Comparison of ENCODE assay signal across 33 cellular contexts in the genomic region with DNA sequence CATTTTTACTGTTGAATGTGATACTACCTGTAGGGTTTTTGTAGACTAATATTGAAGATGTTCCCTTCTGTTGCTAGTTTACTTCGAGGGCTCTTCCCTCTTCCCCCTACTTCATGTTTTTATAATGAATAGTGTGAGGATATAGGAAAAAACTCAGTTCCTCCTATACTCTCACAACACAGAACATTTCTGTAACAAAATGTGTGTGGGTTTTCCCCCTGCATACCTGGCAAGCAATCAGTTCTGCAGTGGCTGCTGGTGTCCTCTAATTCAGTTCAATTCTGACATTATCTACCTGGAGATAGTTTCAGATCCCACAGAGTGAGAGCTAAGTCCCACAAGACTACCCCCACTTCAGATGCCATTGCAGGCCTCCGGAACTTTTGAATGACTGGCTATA.
"Had no signal": no experiment of that assay in that cellular context is flagged by ENCODE, and none has a peak within 500 bp of the region (broad histone marks: within the 10 kb centered on the region; RNA-seq: fewer than 3 reads in every experiment).

No MANE protein-coding gene starts in this region.

- H3K4me3 ChIP-seq: ascending aorta, breast epithelium, esophagus muscularis mucosa, gastrocnemius medialis, heart left ventricle had no signal

- DNase-seq: activated CD4-positive, alpha-beta memory T cell treated with anti-CD3 and anti-CD28 coated beads for 36 hours; activated CD4-positive, alpha-beta T cell treated with anti-CD3 and anti-CD28 coated beads for 36 hours; activated CD4-positive, alpha-beta T cell treated with anti-CD3 and anti-CD28 coated beads, Interleukin-2, amount 10 ng/mL, durations not matched to agents 24 days and 14 days; activated CD4-positive, CD25-positive, alpha-beta regulatory T cell; activated CD4-positive, CD25-positive, alpha-beta regulatory T cell treated with anti-CD3 and anti-CD28 coated beads, Interleukin-2, amount 50 U/mL, for 72 hours; activated CD8-positive, alpha-beta memory T cell treated with anti-CD3 and anti-CD28 coated beads, Interleukin-2, amount 50 U/mL, for 48 hours; activated CD8-positive, alpha-beta T cell treated with anti-CD3 and anti-CD28 coated beads, Interleukin-2, amount 10 ng/mL, durations not matched to agents 7 days and 5 days; activated gamma-delta T cell; activated naive CD4-positive, alpha-beta T cell; activated naive CD4-positive, alpha-beta T cell treated with anti-CD3 and anti-CD28 coated beads, Interleukin-2, amount 10 ng/mL, durations not matched to agents 7 days and 5 days; activated naive CD8-positive, alpha-beta T cell treated with anti-CD3 and anti-CD28 coated beads, Interleukin-2, amount 10 ng/mL, durations not matched to agents 7 days and 5 days; activated T-cell treated with anti-CD3 and anti-CD28 coated beads for 4 hours; activated T-cell treated with anti-CD3 and anti-CD28 coated beads, Interleukin-2, amount 50 U/mL, for 24 hours; activated T-cell treated with anti-CD3 and anti-CD28 coated beads, Interleukin-2, amount 50 U/mL, for 72 hours; cortex of kidney; dermis blood vessel endothelial cell; effector CD4-positive, alpha-beta T cell; effector memory CD8-positive, alpha-beta T cell; erythroblast; foreskin keratinocyte; gastrocnemius medialis; glutamatergic neuron; heart left ventricle; T-helper 17 cell; T1000; WERI-Rb-1 had no signal

- H3K36me3 ChIP-seq: breast epithelium, esophagus muscularis mucosa, gastrocnemius medialis had no signal

- H3K27ac ChIP-seq: ascending aorta, breast epithelium, esophagus muscularis mucosa, foreskin keratinocyte, gastrocnemius medialis, heart left ventricle, WERI-Rb-1 had no signal

- H3K9me3 ChIP-seq: gastrocnemius medialis had no signal

- H3K27me3 ChIP-seq: ascending aorta, breast epithelium, esophagus muscularis mucosa, foreskin keratinocyte, gastrocnemius medialis, heart left ventricle had no signal

- H3K27me3 Mint-ChIP-seq: activated CD4-positive, alpha-beta memory T cell treated with anti-CD3 and anti-CD28 coated beads for 36 hours; activated CD4-positive, alpha-beta T cell treated with anti-CD3 and anti-CD28 coated beads for 36 hours; activated CD4-positive, alpha-beta T cell treated with anti-CD3 and anti-CD28 coated beads, Interleukin-2, amount 10 ng/mL, durations not matched to agents 24 days and 14 days; activated naive CD4-positive, alpha-beta T cell treated with anti-CD3 and anti-CD28 coated beads, Interleukin-2, amount 10 ng/mL, durations not matched to agents 7 days and 5 days; activated naive CD8-positive, alpha-beta T cell treated with anti-CD3 and anti-CD28 coated beads, Interleukin-2, amount 10 ng/mL, durations not matched to agents 7 days and 5 days; activated T-cell treated with anti-CD3 and anti-CD28 coated beads, Interleukin-2, amount 50 U/mL, for 24 hours; brain; central memory CD8-positive, alpha-beta T cell; effector memory CD8-positive, alpha-beta T cell; T-helper 17 cell had no signal

- H3K4me3 Mint-ChIP-seq: activated CD4-positive, alpha-beta memory T cell treated with anti-CD3 and anti-CD28 coated beads for 36 hours; activated CD4-positive, alpha-beta T cell treated with anti-CD3 and anti-CD28 coated beads for 36 hours; activated CD4-positive, alpha-beta T cell treated with anti-CD3 and anti-CD28 coated beads, Interleukin-2, amount 10 ng/mL, durations not matched to agents 24 days and 14 days; activated CD8-positive, alpha-beta T cell treated with anti-CD3 and anti-CD28 coated beads, Interleukin-2, amount 10 ng/mL, durations not matched to agents 7 days and 5 days; activated naive CD4-positive, alpha-beta T cell treated with anti-CD3 and anti-CD28 coated beads, Interleukin-2, amount 10 ng/mL, durations not matched to agents 7 days and 5 days; activated naive CD8-positive, alpha-beta T cell treated with anti-CD3 and anti-CD28 coated beads, Interleukin-2, amount 10 ng/mL, durations not matched to agents 7 days and 5 days; activated T-cell treated with anti-CD3 and anti-CD28 coated beads, Interleukin-2, amount 50 U/mL, for 24 hours; activated T-cell treated with anti-CD3 and anti-CD28 coated beads, Interleukin-2, amount 50 U/mL, for 72 hours; brain; central memory CD8-positive, alpha-beta T cell; effector memory CD8-positive, alpha-beta T cell; T-helper 17 cell; T-helper 2 cell treated with Interferon-gamma antibody and Interleukin-4, amounts not matched to agents 5 μg/mL and 100 μg/mL, for 36 hours had no signal

- H3K27ac Mint-ChIP-seq: activated CD4-positive, alpha-beta memory T cell treated with anti-CD3 and anti-CD28 coated beads for 36 hours; activated CD4-positive, alpha-beta T cell treated with anti-CD3 and anti-CD28 coated beads for 36 hours; activated CD4-positive, alpha-beta T cell treated with anti-CD3 and anti-CD28 coated beads, Interleukin-2, amount 10 ng/mL, durations not matched to agents 24 days and 14 days; activated CD8-positive, alpha-beta T cell treated with anti-CD3 and anti-CD28 coated beads, Interleukin-2, amount 10 ng/mL, durations not matched to agents 7 days and 5 days; activated naive CD4-positive, alpha-beta T cell treated with anti-CD3 and anti-CD28 coated beads, Interleukin-2, amount 10 ng/mL, durations not matched to agents 7 days and 5 days; activated naive CD4-positive, alpha-beta T cell treated with anti-CD3 and anti-CD28 coated beads, Interleukin-2, amount 50 U/mL, for 72 hours; activated naive CD8-positive, alpha-beta T cell treated with anti-CD3 and anti-CD28 coated beads, Interleukin-2, amount 10 ng/mL, durations not matched to agents 7 days and 5 days; activated T-cell treated with anti-CD3 and anti-CD28 coated beads, Interleukin-2, amount 50 U/mL, for 24 hours; activated T-cell treated with anti-CD3 and anti-CD28 coated beads, Interleukin-2, amount 50 U/mL, for 72 hours; brain; effector memory CD8-positive, alpha-beta T cell; T-helper 2 cell treated with Interferon-gamma antibody and Interleukin-4, amounts not matched to agents 5 μg/mL and 100 μg/mL, for 36 hours had no signal

- H3K4me1 ChIP-seq: ascending aorta, breast epithelium, foreskin keratinocyte, gastrocnemius medialis had no signal

- H3K4me1 Mint-ChIP-seq: activated CD4-positive, alpha-beta T cell treated with anti-CD3 and anti-CD28 coated beads, Interleukin-2, amount 10 ng/mL, durations not matched to agents 24 days and 14 days; brain had no signal

- ATAC-seq: activated CD4-positive, alpha-beta T cell treated with anti-CD3 and anti-CD28 coated beads for 36 hours; activated CD8-positive, alpha-beta T cell treated with anti-CD3 and anti-CD28 coated beads, Interleukin-2, amount 10 ng/mL, durations not matched to agents 7 days and 5 days; activated naive CD4-positive, alpha-beta T cell treated with anti-CD3 and anti-CD28 coated beads, Interleukin-2, amount 50 U/mL, for 72 hours; activated T-cell treated with anti-CD3 and anti-CD28 coated beads, Interleukin-2, amount 50 U/mL, for 72 hours; effector memory CD8-positive, alpha-beta T cell; foreskin keratinocyte; gastrocnemius medialis; heart left ventricle; T-helper 17 cell had no signal

- H3K9me3 Mint-ChIP-seq: activated naive CD4-positive, alpha-beta T cell treated with anti-CD3 and anti-CD28 coated beads, Interleukin-2, amount 50 U/mL, for 72 hours; central memory CD8-positive, alpha-beta T cell; effector memory CD8-positive, alpha-beta T cell had no signal
